Comparison of ENCODE assay signal across 10 cellular contexts in genomic region chr12:57096099-57096572, GRCh38. TPM values are rescaled to one million over a fixed set of nuclear protein-coding genes. Genes with fewer than 3 reads are reported as not detected.
DNase-seq lines count a peak whose midpoint lies in the region; ATAC-seq, FAIRE-seq and TF ChIP-seq lines count a peak whose summit lies in the region.
"Had no signal": no experiment of that assay in that cellular context is flagged by ENCODE, and none has a peak within 500 bp of the region (broad histone marks: within the 10 kb centered on the region; RNA-seq: fewer than 3 reads in every experiment).

No MANE protein-coding gene starts in this region.

- peak; percentile 56 for TF ChIP-seq POLR2A in GM12878 (IDR thresholded peaks at IDR 0.05; ENCODE audit: low read depth, low read length)
- no peak for TF ChIP-seq POLR2A in Peyer's patch (IDR thresholded peaks at IDR 0.05)

- peaks cover 26 to 83% (median 64%) of the 10 kb centered on the region in 4 donors for H3K4me1 Mint-ChIP-seq in naive thymus-derived CD8-positive, alpha-beta T cell
- peaks cover 26 to 30% of the 10 kb centered on the region in 2 donors for H3K4me1 Mint-ChIP-seq in natural killer cell treated with Interleukin-12 subunit alpha and Interleukin-12 subunit beta and Interleukin-15 and Interleukin-18, amount 100 ng/mL, for 72 hours (ENCODE audit: low read depth in 2 of 2)

- H3K27ac Mint-ChIP-seq in naive thymus-derived CD8-positive, alpha-beta T cell: peak overlapping the region; percentile 50 to 97 (median 89)
- H3K27ac Mint-ChIP-seq in natural killer cell treated with Interleukin-12 subunit alpha and Interleukin-12 subunit beta and Interleukin-15 and Interleukin-18, amount 100 ng/mL, for 72 hours: peak overlapping the region in 1 of 2 donors; percentile 35

- peak; percentile 38 for DNase-seq in DMS153 treated with DMSO at 0.1 percent for 48 hours (lab: John Stamatoyannopoulos, UW; ENCODE audit: unreplicated experiment)
- DNase-seq in Karpas-422: peak; percentile 43
- DNase-seq in GM12878 (ENCODE audit: low read depth, low spot score): no peak
- no peak for DNase-seq in naive thymus-derived CD8-positive, alpha-beta T cell
- DNase-seq in Peyer's patch: no peak
- DNase-seq in natural killer cell treated with Interleukin-12 subunit alpha and Interleukin-12 subunit beta and Interleukin-15 and Interleukin-18, amount 100 ng/mL, for 72 hours (ENCODE audit: low spot score): no peak
- DNase-seq: erythroblast, upper lobe of left lung had no signal

- H3K27ac ChIP-seq in Karpas-422 (ENCODE audit: low read length) (peak overlapping the region; percentile 83; the same call in 1 of the 2 replicates), GM12878 (ENCODE audit: control insufficient read depth, insufficient read depth) (peak overlapping the region; percentile 38; the same call in 1 of the 2 replicates), Peyer's patch (peak overlapping the region in 1 of 4 donors; percentile 46)

- RAD21 ChIA-PET in GM12878 (lab: Charles Lee; ENCODE audit: unreplicated experiment): interaction anchor here (0.8 to 5.1 kb wide), 2 partner anchors 14 to 338 kb away, joined by 3 to 125 read pairs; partner anchors contain the start of gene STAT6

- H3K9ac ChIP-seq in Karpas-422 (ENCODE audit: low read length) (peak overlapping the region; percentile 26; the same call in 1 of the 2 replicates), GM12878 (ENCODE audit: control insufficient read depth, insufficient read depth, low read length) (no peak overlapping the region)

- intact Hi-C loops in GM12878 (cut with micrococcal nuclease; ENCODE audit: unreplicated experiment): no loop called here

- no TSS peak for BruUV-seq in GM12878 (replicated peaks; lab: Mats Ljungman, UMichigan)

- H2AFZ ChIP-seq in Karpas-422 (ENCODE audit: low read length): no peak overlapping the region
- H2AFZ ChIP-seq in GM12878 (ENCODE audit: control insufficient read depth, low read depth, low read length): no peak overlapping the region

- peak overlapping the region in 2 of 10 donors; percentile 24 to 29 for H3K4me3 Mint-ChIP-seq in naive thymus-derived CD8-positive, alpha-beta T cell
- no peak overlapping the region for H3K4me3 Mint-ChIP-seq in natural killer cell treated with Interleukin-12 subunit alpha and Interleukin-12 subunit beta and Interleukin-15 and Interleukin-18, amount 100 ng/mL, for 72 hours

- H3K9me3 ChIP-seq in Karpas-422 (ENCODE audit: low read length): no peaks in the 10 kb centered on the region
- no peaks in the 10 kb centered on the region for H3K9me3 ChIP-seq in GM12878 (replicated peaks; ENCODE audit: control insufficient read depth, insufficient read depth, low read length)
- H3K9me3 ChIP-seq in Peyer's patch: no peaks in the 10 kb centered on the region
- H3K9me3 ChIP-seq: upper lobe of left lung had no signal

- WGBS in GM12878 (ENCODE audit: insufficient coverage, insufficient replicate concordance, low lambda C conversion rate, missing lambda C conversion rate): 93% methylated on average over 6 of the region's 6 CpGs

- TF ChIP-seq CTCF in GM12878 (IDR thresholded peaks at IDR 0.05 in 2 of 3, conservative IDR thresholded peaks at IDR 0.05 in 1 of 3; ENCODE audit: control insufficient read depth in 2 of 3, extremely low read depth in 1 of 3, insufficient read depth in 1 of 3, low read depth in 3 of 3, low read length in 3 of 3) (no peak), Peyer's patch (IDR thresholded peaks at IDR 0.05) (no peak)

- no peak overlapping the region for H3K4me3 ChIP-seq in Karpas-422 (ENCODE audit: low read length)
- no peak overlapping the region for H3K4me3 ChIP-seq in GM12878
- H3K4me3 ChIP-seq in Peyer's patch: no peak overlapping the region
- H3K4me3 ChIP-seq: upper lobe of left lung had no signal

- H3K36me3 ChIP-seq in Karpas-422 (ENCODE audit: insufficient read depth, low read length) (peaks cover 44% of the 10 kb centered on the region; the same call in 1 of the 2 replicates), GM12878 (ENCODE audit: control insufficient read depth in 2 of 2, insufficient read depth in 2 of 2, low read length in 1 of 2) (peaks cover 15 to 34% of the 10 kb centered on the region in 2 experiments), Peyer's patch (peaks cover 0 to 80% (median 0%) of the 10 kb centered on the region in 3 donors)

- H3K27me3 ChIP-seq in Karpas-422 (ENCODE audit: low read length) (no peaks in the 10 kb centered on the region), GM12878 (replicated peaks in 1 of 2; ENCODE audit: control insufficient read depth in 2 of 2, insufficient read depth in 2 of 2, low read length in 1 of 2) (no peaks in the 10 kb centered on the region), Peyer's patch (no peaks in the 10 kb centered on the region)
- H3K27me3 ChIP-seq: upper lobe of left lung had no signal

- SMC1A ChIA-PET in GM12878 (lab: Charles Lee; ENCODE audit: uncharacterized antibody, unreplicated experiment): interaction anchor here (9.2 to 10.4 kb wide), 2 partner anchors 13 to 25 kb away, joined by 120 to 169 read pairs; partner anchors contain the start of gene STAT6

- H3K4me2 ChIP-seq in Karpas-422 (ENCODE audit: low read depth, low read length, poor library complexity, severe bottlenecking) (no peak overlapping the region), GM12878 (ENCODE audit: control insufficient read depth, insufficient read depth) (no peak overlapping the region)

- FAIRE-seq in GM12878 (lab: Jason Lieb, UNC): no peak

- peaks cover 6% of the 10 kb centered on the region; the same call in 1 of the 2 replicates for H3K79me2 ChIP-seq in Karpas-422 (ENCODE audit: low read length)
- H3K79me2 ChIP-seq in GM12878 (ENCODE audit: control insufficient read depth, insufficient read depth, low read length): peaks cover 14% of the 10 kb centered on the region

- no peaks in the 10 kb centered on the region for H3K9me3 Mint-ChIP-seq in naive thymus-derived CD8-positive, alpha-beta T cell
- no peaks in the 10 kb centered on the region for H3K9me3 Mint-ChIP-seq in natural killer cell treated with Interleukin-12 subunit alpha and Interleukin-12 subunit beta and Interleukin-15 and Interleukin-18, amount 100 ng/mL, for 72 hours

- CTCF ChIA-PET in GM12878 (lab: Yijun Ruan, JAX): interaction anchor here (0.7 to 4.2 kb wide), 5 partner anchors 11 to 31 kb away, joined by 3 to 22 read pairs (median 3); partner anchors contain the start of gene STAT6

- in situ Hi-C loops in GM12878 (cut with MboI): no loop called here

- H4K20me1 ChIP-seq in Karpas-422 (ENCODE audit: insufficient read depth, low read depth, low read length): no peaks in the 10 kb centered on the region
- H4K20me1 ChIP-seq in GM12878 (ENCODE audit: control insufficient read depth, insufficient read depth): no peaks in the 10 kb centered on the region

- no peak for TF ChIP-seq RAD21 in GM12878 (IDR thresholded peaks at IDR 0.05; ENCODE audit: insufficient read depth, low read depth, low read length)

- no peak for ATAC-seq in GM12878
- ATAC-seq in naive thymus-derived CD8-positive, alpha-beta T cell: no peak
- ATAC-seq in natural killer cell treated with Interleukin-12 subunit alpha and Interleukin-12 subunit beta and Interleukin-15 and Interleukin-18, amount 100 ng/mL, for 72 hours: no peak
- ATAC-seq in HG02610 (IDR thresholded peaks at IDR 0.05; ENCODE audit: unreplicated experiment): no peak
- ATAC-seq in GM21390 (IDR thresholded peaks at IDR 0.05; ENCODE audit: unreplicated experiment): no peak

- no peaks in the 10 kb centered on the region for H3K27me3 Mint-ChIP-seq in naive thymus-derived CD8-positive, alpha-beta T cell
- H3K27me3 Mint-ChIP-seq in natural killer cell treated with Interleukin-12 subunit alpha and Interleukin-12 subunit beta and Interleukin-15 and Interleukin-18, amount 100 ng/mL, for 72 hours: no peaks in the 10 kb centered on the region

- peaks cover 0 to 79% (median 8%) of the 10 kb centered on the region in 3 donors for H3K36me3 Mint-ChIP-seq in naive thymus-derived CD8-positive, alpha-beta T cell
- no peaks in the 10 kb centered on the region for H3K36me3 Mint-ChIP-seq in natural killer cell treated with Interleukin-12 subunit alpha and Interleukin-12 subunit beta and Interleukin-15 and Interleukin-18, amount 100 ng/mL, for 72 hours

- H3K4me1 ChIP-seq in Karpas-422 (ENCODE audit: low read length) (peaks cover 52% of the 10 kb centered on the region), GM12878 (ENCODE audit: control insufficient read depth, insufficient read depth, low read length) (peaks cover 28% of the 10 kb centered on the region), Peyer's patch (peaks cover 0 to 47% (median 15%) of the 10 kb centered on the region in 4 donors)

- TF ChIP-seq EP300 in GM12878 (IDR thresholded peaks at IDR 0.05; ENCODE audit: borderline replicate concordance in 1 of 2, control insufficient read depth in 1 of 2, low read depth in 2 of 2, low read length in 2 of 2): no peak

- no peaks in the 10 kb centered on the region for H3K9me2 ChIP-seq in Karpas-422 (replicated peaks; ENCODE audit: insufficient read depth, low read length)

- POLR2A ChIA-PET in GM12878 (lab: Charles Lee): interaction anchor here (2.0 to 7.6 kb wide), 3 partner anchors 15 to 24 kb away, joined by 7 to 74 read pairs (median 35); partner anchors contain the start of genes NEMP1 and STAT6
- POLR2A ChIA-PET in naive thymus-derived CD8-positive, alpha-beta T cell (lab: Charles Lee): interaction anchor here (2.1 to 16.3 kb wide), 2 partner anchors 9 kb away, joined by 8 to 559 read pairs; partner anchors contain the start of gene STAT6

RNA-seq across cellular contexts. Expression of gene NAB2, which starts 7.2 kb away (rescaled TPM):
- total RNA-seq in Karpas-422 (2014; rRNA removed; shearing (Covaris generic); ENCODE audit: low replicate concordance): 19.4 and 38.0 TPM in 2 replicates
- total RNA-seq in GM12878 (2013; cell fraction: nucleolus; rRNA removed): 27.9 and 30.3 TPM in 2 replicates
- 28.4 and 30.1 TPM in 2 replicates for total RNA-seq in GM12878 (2014; rRNA removed)
- total RNA-seq in GM12878 (2014; rRNA removed; fragmentation: Illumina TruSeq; extraction: Trizol): 13.0 and 13.6 TPM in 2 replicates
- total RNA-seq in GM12878 (2021): 28.2 and 28.5 TPM in 2 replicates
- polyA plus RNA-seq in GM12878 (2011; ENCODE audit: low read depth): 5.3 TPM
- polyA plus RNA-seq in GM12878 (2011; rRNA removed): 25.2 and 35.2 TPM in 2 replicates
- 36.4 and 44.0 TPM in 2 replicates for polyA plus RNA-seq in GM12878 (2011; cell fraction: cytosol; rRNA removed)
- 69.8 and 77.5 TPM in 2 replicates for polyA plus RNA-seq in GM12878 (2011; cell fraction: nucleus; rRNA removed)
- polyA plus RNA-seq in GM12878 (2012): 11.5 and 17.8 TPM in 2 replicates
- polyA plus RNA-seq in GM12878 (2014; fragmentation: Illumina TruSeq; extraction: Trizol): 7.9 and 17.0 TPM in 2 replicates
- polyA plus RNA-seq in GM12878 (2014; fragmentation: Nextera tagmentation; extraction: Ambion mirVana): 1 to 10 TPM in 1 of 2 experiments, under 1 TPM in 1; 0.35 to 1.0 TPM
- 28.0 and 28.6 TPM in 2 replicates for polyA plus RNA-seq in GM12878 (2014; rRNA removed)
- 1 to 10 TPM; 3.6 to 5.8 TPM for polyA plus RNA-seq in GM12878 (2016; fragmentation: Nextera tagmentation; extraction: Ambion mirVana)
- 21.1 and 40.5 TPM in 2 replicates for polyA minus RNA-seq in GM12878 (2011; rRNA and poly(A)+ RNA removed)
- polyA minus RNA-seq in GM12878 (2011; cell fraction: cytosol; rRNA and poly(A)+ RNA removed): 14.6 and 15.7 TPM in 2 replicates
- polyA minus RNA-seq in GM12878 (2011; cell fraction: nucleus; rRNA and poly(A)+ RNA removed): 17.3 and 27.7 TPM in 2 replicates
- 10 to 100 TPM; 16.0 to 19.2 TPM for total RNA-seq in naive thymus-derived CD8-positive, alpha-beta T cell
- polyA plus RNA-seq in naive thymus-derived CD8-positive, alpha-beta T cell: 1 to 10 TPM; 1.2 to 4.0 (median 1.3) TPM
- 10 to 100 TPM in 2 of 4 donors, 1 to 10 TPM in 2; 7.4 to 17.0 (median 10.3) TPM for total RNA-seq in Peyer's patch
- 1 to 10 TPM; 7.7 to 8.0 TPM for total RNA-seq in natural killer cell treated with Interleukin-12 subunit alpha and Interleukin-12 subunit beta and Interleukin-15 and Interleukin-18, amount 100 ng/mL, for 72 hours

RNA-seq across cellular contexts. Expression of gene STAT6, which starts 15.0 kb away (rescaled TPM):
- 116 and 140 TPM in 2 replicates for total RNA-seq in Karpas-422 (2014; rRNA removed; shearing (Covaris generic); ENCODE audit: low replicate concordance)
- total RNA-seq in GM12878 (2013; cell fraction: nucleolus; rRNA removed): 219 and 234 TPM in 2 replicates
- total RNA-seq in GM12878 (2014; rRNA removed): 100 and 101 TPM in 2 replicates
- total RNA-seq in GM12878 (2014; rRNA removed; fragmentation: Illumina TruSeq; extraction: Trizol): 79.0 and 79.9 TPM in 2 replicates
- 146 and 163 TPM in 2 replicates for total RNA-seq in GM12878 (2021)
- 92.2 TPM for polyA plus RNA-seq in GM12878 (2011; ENCODE audit: low read depth)
- 107 and 176 TPM in 2 replicates for polyA plus RNA-seq in GM12878 (2011; rRNA removed)
- polyA plus RNA-seq in GM12878 (2011; cell fraction: cytosol; rRNA removed): 210 and 211 TPM in 2 replicates
- polyA plus RNA-seq in GM12878 (2011; cell fraction: nucleus; rRNA removed): 576 and 633 TPM in 2 replicates
- 137 and 138 TPM in 2 replicates for polyA plus RNA-seq in GM12878 (2012)
- polyA plus RNA-seq in GM12878 (2014; fragmentation: Illumina TruSeq; extraction: Trizol): 161 and 168 TPM in 2 replicates
- polyA plus RNA-seq in GM12878 (2014; fragmentation: Nextera tagmentation; extraction: Ambion mirVana): 10 to 100 TPM; 14.2 to 17.3 TPM
- polyA plus RNA-seq in GM12878 (2014; rRNA removed): 153 and 157 TPM in 2 replicates
- polyA plus RNA-seq in GM12878 (2016; fragmentation: Nextera tagmentation; extraction: Ambion mirVana): 10 to 100 TPM; 61.0 to 63.3 TPM
- 146 and 216 TPM in 2 replicates for polyA minus RNA-seq in GM12878 (2011; rRNA and poly(A)+ RNA removed)
- polyA minus RNA-seq in GM12878 (2011; cell fraction: cytosol; rRNA and poly(A)+ RNA removed): 57.9 and 72.7 TPM in 2 replicates
- polyA minus RNA-seq in GM12878 (2011; cell fraction: nucleus; rRNA and poly(A)+ RNA removed): 75.9 and 146 TPM in 2 replicates
- 100 to 1,000 TPM; 298 to 316 TPM for total RNA-seq in naive thymus-derived CD8-positive, alpha-beta T cell
- polyA plus RNA-seq in naive thymus-derived CD8-positive, alpha-beta T cell: 10 to 100 TPM; 80.2 to 97.1 (median 80.5) TPM
- total RNA-seq in Peyer's patch: 100 to 1,000 TPM; 278 to 416 (median 382) TPM
- 100 to 1,000 TPM; 158 to 198 TPM for total RNA-seq in natural killer cell treated with Interleukin-12 subunit alpha and Interleukin-12 subunit beta and Interleukin-15 and Interleukin-18, amount 100 ng/mL, for 72 hours

RNA-seq across cellular contexts. Expression of gene NEMP1, which starts 17.5 kb away (rescaled TPM):
- total RNA-seq in Karpas-422 (2014; rRNA removed; shearing (Covaris generic); ENCODE audit: low replicate concordance): 34.2 and 59.6 TPM in 2 replicates
- total RNA-seq in GM12878 (2013; cell fraction: nucleolus; rRNA removed): 79.0 and 86.0 TPM in 2 replicates
- total RNA-seq in GM12878 (2014; rRNA removed) (19.7 and 22.6 TPM in 2 replicates), GM12878 (2014; rRNA removed; fragmentation: Illumina TruSeq; extraction: Trizol) (17.7 and 19.7 TPM in 2 replicates), GM12878 (2021) (20.7 and 20.8 TPM in 2 replicates), Peyer's patch (10 to 100 TPM in 1 of 4 donors, 1 to 10 TPM in 3; 4.6 to 11.6 (median 5.7) TPM)
- 7.4 TPM for polyA plus RNA-seq in GM12878 (2011; ENCODE audit: low read depth)
- polyA plus RNA-seq in GM12878 (2011; rRNA removed) (45.9 and 61.7 TPM in 2 replicates), GM12878 (2014; fragmentation: Illumina TruSeq; extraction: Trizol) (24.9 and 30.5 TPM in 2 replicates), GM12878 (2014; fragmentation: Nextera tagmentation; extraction: Ambion mirVana) (1 to 10 TPM; 4.0 to 4.7 TPM), GM12878 (2014; rRNA removed) (17.8 and 20.6 TPM in 2 replicates), GM12878 (2016; fragmentation: Nextera tagmentation; extraction: Ambion mirVana) (10 to 100 TPM; 18.2 to 20.0 TPM)
- polyA plus RNA-seq in GM12878 (2011; cell fraction: cytosol; rRNA removed): 18.3 and 22.3 TPM in 2 replicates
- 60.1 and 76.7 TPM in 2 replicates for polyA plus RNA-seq in GM12878 (2011; cell fraction: nucleus; rRNA removed)
- 9.3 and 14.8 TPM in 2 replicates for polyA plus RNA-seq in GM12878 (2012)
- 26.2 and 32.9 TPM in 2 replicates for polyA minus RNA-seq in GM12878 (2011; rRNA and poly(A)+ RNA removed)
- 6.3 and 7.0 TPM in 2 replicates for polyA minus RNA-seq in GM12878 (2011; cell fraction: cytosol; rRNA and poly(A)+ RNA removed)
- 13.1 and 14.1 TPM in 2 replicates for polyA minus RNA-seq in GM12878 (2011; cell fraction: nucleus; rRNA and poly(A)+ RNA removed)
- 10 to 100 TPM; 27.8 to 29.5 TPM for total RNA-seq in naive thymus-derived CD8-positive, alpha-beta T cell
- 1 to 10 TPM; 2.6 to 5.5 (median 4.1) TPM for polyA plus RNA-seq in naive thymus-derived CD8-positive, alpha-beta T cell
- total RNA-seq in natural killer cell treated with Interleukin-12 subunit alpha and Interleukin-12 subunit beta and Interleukin-15 and Interleukin-18, amount 100 ng/mL, for 72 hours: 10 to 100 TPM; 25.5 to 34.1 TPM

RNA-seq across cellular contexts. Expression of gene LRP1, which starts 32.1 kb away (rescaled TPM):
- 0.56 and 3.1 TPM in 2 replicates for total RNA-seq in Karpas-422 (2014; rRNA removed; shearing (Covaris generic); ENCODE audit: low replicate concordance)
- 6.0 and 6.8 TPM in 2 replicates for total RNA-seq in GM12878 (2013; cell fraction: nucleolus; rRNA removed)
- under 0.01 and 0.05 TPM in 2 replicates for total RNA-seq in GM12878 (2014; rRNA removed)
- 0.05 and 0.18 TPM in 2 replicates for total RNA-seq in GM12878 (2014; rRNA removed; fragmentation: Illumina TruSeq; extraction: Trizol)
- 0.93 and 1.1 TPM in 2 replicates for total RNA-seq in GM12878 (2021)
- 0.51 TPM for polyA plus RNA-seq in GM12878 (2011; ENCODE audit: low read depth)
- 0.24 TPM in 2 replicates for polyA plus RNA-seq in GM12878 (2011; rRNA removed)
- 0.48 and 0.57 TPM in 2 replicates for polyA plus RNA-seq in GM12878 (2011; cell fraction: cytosol; rRNA removed)
- 2.5 and 3.3 TPM in 2 replicates for polyA plus RNA-seq in GM12878 (2011; cell fraction: nucleus; rRNA removed)
- polyA plus RNA-seq in GM12878 (2012): 1.2 and 1.4 TPM in 2 replicates
- polyA plus RNA-seq in GM12878 (2014; fragmentation: Illumina TruSeq; extraction: Trizol): 0.03 and 0.07 TPM in 2 replicates
- polyA plus RNA-seq in GM12878 (2014; fragmentation: Nextera tagmentation; extraction: Ambion mirVana): not detected
- 0.09 and 0.29 TPM in 2 replicates for polyA plus RNA-seq in GM12878 (2014; rRNA removed)
- polyA plus RNA-seq in GM12878 (2016; fragmentation: Nextera tagmentation; extraction: Ambion mirVana): under 1 TPM; 0.23 to 0.28 TPM
- polyA minus RNA-seq in GM12878 (2011; rRNA and poly(A)+ RNA removed): 1.8 TPM in 2 replicates
- 2.2 and 3.1 TPM in 2 replicates for polyA minus RNA-seq in GM12878 (2011; cell fraction: cytosol; rRNA and poly(A)+ RNA removed)
- polyA minus RNA-seq in GM12878 (2011; cell fraction: nucleus; rRNA and poly(A)+ RNA removed): 1.6 and 3.1 TPM in 2 replicates
- total RNA-seq in naive thymus-derived CD8-positive, alpha-beta T cell: 1 to 10 TPM; 4.9 to 6.0 TPM
- under 1 TPM in 2 of 3 donors, not detected in 1; 0.51 to 0.52 TPM for polyA plus RNA-seq in naive thymus-derived CD8-positive, alpha-beta T cell
- total RNA-seq in Peyer's patch: 100 to 1,000 TPM; 128 to 312 (median 207) TPM
- total RNA-seq in natural killer cell treated with Interleukin-12 subunit alpha and Interleukin-12 subunit beta and Interleukin-15 and Interleukin-18, amount 100 ng/mL, for 72 hours: under 1 TPM; 0.42 to 0.45 TPM

RNA-seq across cellular contexts. Expression of gene MYO1A, which starts 46.2 kb away (rescaled TPM):
- total RNA-seq in Karpas-422 (2014; rRNA removed; shearing (Covaris generic); ENCODE audit: low replicate concordance): 0.11 and 3.8 TPM in 2 replicates
- total RNA-seq in GM12878 (2013; cell fraction: nucleolus; rRNA removed): 0.34 and 0.98 TPM in 2 replicates
- total RNA-seq in GM12878 (2014; rRNA removed) (0.05 TPM in 1 of 2 replicates, not detected in the other), GM12878 (2014; rRNA removed; fragmentation: Illumina TruSeq; extraction: Trizol) (0.13 and 0.14 TPM in 2 replicates), GM12878 (2021) (0.08 and 0.10 TPM in 2 replicates), Peyer's patch (1,000 to 10,000 TPM in 1 of 4 donors, 100 to 1,000 TPM in 2, 10 to 100 TPM in 1; 94.1 to 1,001 (median 802) TPM)
- not detected for polyA plus RNA-seq in GM12878 (2011; ENCODE audit: low read depth)
- polyA plus RNA-seq in GM12878 (2011; rRNA removed) (0.16 and 0.23 TPM in 2 replicates), GM12878 (2014; fragmentation: Illumina TruSeq; extraction: Trizol) (0.16 TPM in 1 of 2 replicates, not detected in the other), GM12878 (2014; fragmentation: Nextera tagmentation; extraction: Ambion mirVana) (under 1 TPM in 1 of 2 experiments, not detected in 1; 0.05 TPM), GM12878 (2014; rRNA removed) (0.01 and 0.15 TPM in 2 replicates), GM12878 (2016; fragmentation: Nextera tagmentation; extraction: Ambion mirVana) (under 1 TPM; 0.27 to 0.34 TPM)
- polyA plus RNA-seq in GM12878 (2011; cell fraction: cytosol; rRNA removed): 0.09 and 0.15 TPM in 2 replicates
- polyA plus RNA-seq in GM12878 (2011; cell fraction: nucleus; rRNA removed): 1.1 and 2.2 TPM in 2 replicates
- polyA plus RNA-seq in GM12878 (2012): 0.22 and 0.43 TPM in 2 replicates
- 0.51 and 1.9 TPM in 2 replicates for polyA minus RNA-seq in GM12878 (2011; rRNA and poly(A)+ RNA removed)
- polyA minus RNA-seq in GM12878 (2011; cell fraction: cytosol; rRNA and poly(A)+ RNA removed): not detected in 2 replicates
- 0.48 and 0.97 TPM in 2 replicates for polyA minus RNA-seq in GM12878 (2011; cell fraction: nucleus; rRNA and poly(A)+ RNA removed)
- total RNA-seq in naive thymus-derived CD8-positive, alpha-beta T cell: 1 to 10 TPM in 1 of 2 experiments, under 1 TPM in 1; 0.39 to 1.1 TPM
- polyA plus RNA-seq in naive thymus-derived CD8-positive, alpha-beta T cell: under 1 TPM in 1 of 3 donors, not detected in 2; 0.05 TPM
- 1 to 10 TPM in 1 of 2 donors, under 1 TPM in 1; 0.48 to 2.5 TPM for total RNA-seq in natural killer cell treated with Interleukin-12 subunit alpha and Interleukin-12 subunit beta and Interleukin-15 and Interleukin-18, amount 100 ng/mL, for 72 hours

Comparison
In these comparisons a context has a peak if more than half of its experiments do, and no peak if none do; other contexts are left out.
1. DNase-seq: peak in DMS153 treated with DMSO at 0.1 percent for 48 hours (single experiment) and Karpas-422 (single experiment); none in GM12878 (single experiment), naive thymus-derived CD8-positive, alpha-beta T cell (0 of 10), Peyer's patch (0 of 3) and natural killer cell treated with Interleukin-12 subunit alpha and Interleukin-12 subunit beta and Interleukin-15 and Interleukin-18, amount 100 ng/mL, for 72 hours (single experiment).